8 cellular contexts compared by ENCODE assay signal in the genomic region with DNA sequence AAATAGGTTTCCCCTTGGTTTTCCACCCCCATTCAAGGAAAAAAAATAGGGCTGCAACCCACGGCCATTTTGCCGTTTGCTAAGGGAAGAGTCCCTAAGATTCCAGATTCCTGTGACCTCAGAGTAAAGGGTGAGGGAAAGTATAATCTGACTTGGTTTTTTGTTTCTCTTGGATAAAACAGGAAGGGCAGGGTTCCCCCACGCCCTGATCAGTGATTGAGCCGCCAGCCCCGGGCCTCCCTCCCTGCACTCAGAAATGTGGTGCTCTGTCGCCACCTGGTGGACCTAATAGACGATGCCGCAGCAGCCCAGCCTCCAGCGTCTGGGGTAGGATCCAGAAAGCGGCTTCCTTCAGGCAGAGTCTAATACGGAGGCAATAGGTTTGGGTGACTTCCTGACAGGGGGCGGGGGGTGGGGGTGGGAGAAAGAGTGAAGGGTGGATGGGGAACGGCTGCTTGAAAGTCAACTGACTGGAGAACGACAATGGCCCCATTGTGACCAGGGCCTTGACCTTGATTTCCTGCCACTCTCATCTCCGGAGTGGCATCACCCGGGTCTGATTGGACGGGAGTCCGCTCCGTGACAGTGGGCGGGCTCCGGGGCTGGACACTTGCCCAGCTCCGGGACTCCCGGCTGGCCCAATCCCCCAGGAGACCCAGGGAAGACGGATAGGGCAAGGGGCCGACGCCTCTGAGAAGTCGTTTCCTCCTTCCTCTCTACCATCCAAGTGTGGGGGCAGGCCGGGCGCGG. TPM values are rescaled to one million over a fixed set of nuclear protein-coding genes. Genes with fewer than 3 reads are reported as not detected.
DNase-seq lines count a peak whose midpoint lies in the region; ATAC-seq and TF ChIP-seq lines count a peak whose summit lies in the region.

No MANE protein-coding gene starts in this region.

- H3K36me3 ChIP-seq in adipocyte (ENCODE audit: control insufficient read depth, insufficient read depth, low read length, severe bottlenecking) (no peaks in the 10 kb centered on the region), uterus (no peaks in the 10 kb centered on the region)

- ATAC-seq in HG02623 (IDR thresholded peaks at IDR 0.05; ENCODE audit: unreplicated experiment) (peak; percentile 97), left ventricle myocardium superior (peak; percentile 96)

- no peaks in the 10 kb centered on the region for H3K27me3 ChIP-seq in adipocyte (replicated peaks; ENCODE audit: control insufficient read depth, insufficient read depth, low read length)
- no peaks in the 10 kb centered on the region for H3K27me3 ChIP-seq in uterus

- intact Hi-C loops in left ventricle myocardium superior (cut with micrococcal nuclease), result loop anchor here (5.0 kb wide), 2 partner anchors 85 to 370 kb away; no protein-coding TSS in a partner anchor
- intact Hi-C loops in uterus (cut with DNase I; ENCODE audit: low total_unique reads), result loop anchor here (10.0 kb wide), 1 partner anchor 372 kb away; no protein-coding TSS in a partner anchor

- TF ChIP-seq POLR2A in uterus (IDR thresholded peaks at IDR 0.05), result no peak

- peaks cover 4% of the 10 kb centered on the region for H3K4me1 ChIP-seq in adipocyte (ENCODE audit: control insufficient read depth, insufficient read depth, low read length)
- H3K4me1 ChIP-seq in uterus, result peaks cover 0 to 3% of the 10 kb centered on the region in 2 donors

- DNase-seq in GM12865 (ENCODE audit: low read depth) (peak; percentile 88), NCI-H1092 (lab: John Stamatoyannopoulos, UW) (peak; percentile 58), SW480 (ENCODE audit: low spot score) (peak; percentile 86), adipocyte (ENCODE audit: low read depth) (peak; percentile 95), left ventricle myocardium superior (peak; percentile 93), pulmonary artery endothelial cell (ENCODE audit: low read depth, low spot score) (peak; percentile 22), uterus (peak; percentile 88 to 89)

- H3K4me3 ChIP-seq in GM12865 (ENCODE audit: low read depth, low read length) (peak overlapping the region; percentile 38), adipocyte (ENCODE audit: low read length) (peak overlapping the region; percentile 72), uterus (peak overlapping the region; percentile 6 to 20)

- no peaks in the 10 kb centered on the region for H3K9me3 ChIP-seq in adipocyte (ENCODE audit: control insufficient read depth, low read length)
- H3K9me3 ChIP-seq in uterus, result no peaks in the 10 kb centered on the region

- TF ChIP-seq CTCF in GM12865 (IDR thresholded peaks at IDR 0.05; ENCODE audit: insufficient read depth, low read depth, low read length, missing control alignments) (peak; percentile 83), uterus (IDR thresholded peaks at IDR 0.05) (peak; percentile 92 to 95 (median 94))

- peak overlapping the region; percentile 77 for H3K9ac ChIP-seq in adipocyte (ENCODE audit: low read length)

- peak overlapping the region in 1 of 2 donors; percentile 59 for H3K27ac ChIP-seq in uterus

RNA-seq across cellular contexts. Expression of gene CYSTM1, which starts 17.8 kb away (rescaled TPM):
- total RNA-seq in left ventricle myocardium superior (58.2 TPM), pulmonary artery endothelial cell (10.5 and 19.7 TPM in 2 replicates), uterus (10 to 100 TPM in 3 of 4 donors, 1 to 10 TPM in 1; 4.4 to 76.8 (median 45.3) TPM)

RNA-seq across cellular contexts. Expression of gene IGIP, which starts 31.5 kb away (rescaled TPM):
- 11.8 TPM for total RNA-seq in left ventricle myocardium superior
- 4.1 and 4.6 TPM in 2 replicates for total RNA-seq in pulmonary artery endothelial cell
- total RNA-seq in uterus, result 10 to 100 TPM; 17.8 to 33.5 (median 31.2) TPM

RNA-seq across cellular contexts. Expression of gene PURA, which starts 43.3 kb away (rescaled TPM):
- total RNA-seq in left ventricle myocardium superior (24.6 TPM), pulmonary artery endothelial cell (7.0 and 9.8 TPM in 2 replicates), uterus (10 to 100 TPM; 16.1 to 48.9 (median 22.2) TPM)

Comparison
In these comparisons a context has a peak if more than half of its experiments do, and no peak if none do; other contexts are left out.
1. DNase-seq: peak in every context shown above with its lines; median percentile 95 in adipocyte; 93 in left ventricle myocardium superior; 88 in uterus; 88 in GM12865; 86 in SW480; 58 in NCI-H1092; 22 in pulmonary artery endothelial cell.
2. H3K4me3 ChIP-seq: peak in every context shown above with its lines; median percentile 72 in adipocyte; 38 in GM12865; 13 in uterus.